Comparison of ENCODE assay signal across 12 cellular contexts in the genomic region with DNA sequence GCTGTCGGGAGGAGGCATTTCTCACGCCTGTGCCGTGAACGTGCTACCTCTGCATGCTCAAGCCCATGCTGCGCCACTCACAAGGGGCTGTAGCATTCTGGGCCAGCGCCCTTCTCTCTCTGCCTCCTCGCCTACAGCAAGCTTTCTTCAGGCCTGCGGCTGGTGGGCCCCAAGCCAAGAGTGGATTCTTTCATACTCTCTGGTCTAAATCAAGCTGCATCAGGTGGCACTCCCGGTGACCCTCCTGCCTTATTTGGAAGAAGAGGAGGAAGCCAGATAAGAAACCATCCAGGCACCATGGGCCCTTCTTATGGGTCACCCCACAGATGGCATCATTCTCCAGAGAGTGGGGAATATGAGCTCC.
DNase-seq lines count a peak whose midpoint lies in the region; ATAC-seq and TF ChIP-seq lines count a peak whose summit lies in the region.
"Had no signal": no experiment of that assay in that cellular context is flagged by ENCODE, and none has a peak within 500 bp of the region (broad histone marks: within the 10 kb centered on the region; RNA-seq: fewer than 3 reads in every experiment).

No MANE protein-coding gene starts in this region.

- H3K27ac Mint-ChIP-seq in Caco-2 (ENCODE audit: unreplicated experiment), result peak overlapping the region; percentile 96
- peak overlapping the region; percentile 54 for H3K27ac Mint-ChIP-seq in nephron progenitor cell

- H2AFZ ChIP-seq in OCI-LY7 (ENCODE audit: low read length), result no peak overlapping the region

- TSS peak; percentile 68 for BruUV-seq in Caco-2 (replicated peaks; lab: Mats Ljungman, UMichigan)
- BruUV-seq in OCI-LY7 (replicated peaks; lab: Mats Ljungman, UMichigan), result no TSS peak

- H4K20me1 ChIP-seq in OCI-LY7 (ENCODE audit: insufficient read depth, low read length), result no peaks in the 10 kb centered on the region

- H3K36me3 ChIP-seq in Caco-2 (ENCODE audit: control insufficient read depth, insufficient read depth, low read length) (no peaks in the 10 kb centered on the region), OCI-LY7 (ENCODE audit: insufficient read depth, low read length) (no peaks in the 10 kb centered on the region)
- H3K36me3 ChIP-seq: lower lobe of right lung, suprapubic skin had no signal

- intact Hi-C loops in Caco-2 (cut with micrococcal nuclease; ENCODE audit: unreplicated experiment), result loop anchor here (5.0 to 10.0 kb wide), 2 partner anchors 56 to 99 kb away; no protein-coding TSS in a partner anchor
- intact Hi-C loops in OCI-LY7 (cut with micrococcal nuclease; ENCODE audit: unreplicated experiment), result no loop called here

- H3K4me3 ChIP-seq in Caco-2 (ENCODE audit: low read depth, low read length) (no peak overlapping the region), OCI-LY7 (ENCODE audit: low read depth, low read length, poor library complexity, severe bottlenecking) (no peak overlapping the region), epithelial cell of esophagus (ENCODE audit: low read length) (no peak overlapping the region)
- H3K4me3 ChIP-seq: lower lobe of right lung, suprapubic skin had no signal

- no peaks in the 10 kb centered on the region for H3K9me3 Mint-ChIP-seq in Caco-2 (ENCODE audit: unreplicated experiment)
- no peaks in the 10 kb centered on the region for H3K9me3 Mint-ChIP-seq in nephron progenitor cell

- H3K4me3 Mint-ChIP-seq in Caco-2 (ENCODE audit: unreplicated experiment) (peak overlapping the region; percentile 24), nephron progenitor cell (no peak overlapping the region)

- H3K9me2 ChIP-seq in OCI-LY7 (ENCODE audit: insufficient read depth, low read length), result no peaks in the 10 kb centered on the region

- no peak for ATAC-seq in HG02870 (IDR thresholded peaks at IDR 0.05; ENCODE audit: unreplicated experiment)
- ATAC-seq in GM21619 (IDR thresholded peaks at IDR 0.05; ENCODE audit: unreplicated experiment), result no peak

- POLR2A ChIA-PET in Caco-2 (lab: Charles Lee), result interaction anchor here (0.6 to 0.7 kb wide), 2 partner anchors 45 to 88 kb away, joined by 3 read pairs; no protein-coding TSS in a partner anchor
- POLR2A ChIA-PET in OCI-LY7 (lab: Charles Lee), result interaction anchor here (0.9 to 3.1 kb wide), 7 partner anchors 10 to 92 kb away, joined by 3 to 20 read pairs (median 6); no protein-coding TSS in a partner anchor

- no peaks in the 10 kb centered on the region for H3K79me2 ChIP-seq in OCI-LY7 (ENCODE audit: insufficient read depth, low read depth, low read length)

- peak overlapping the region; percentile 89 for H3K4me2 ChIP-seq in OCI-LY7 (ENCODE audit: low read length)

- H3K4me1 ChIP-seq in Caco-2 (peaks cover 98% of the 10 kb centered on the region), OCI-LY7 (ENCODE audit: insufficient read depth, low read length, poor library complexity, severe bottlenecking) (peaks cover 85% of the 10 kb centered on the region)

- no peak for TF ChIP-seq CTCF in Caco-2 (IDR thresholded peaks at IDR 0.05; ENCODE audit: insufficient read depth in 1 of 2, low read depth in 1 of 2, low read length in 1 of 2, severe bottlenecking in 1 of 2, unreplicated experiment in 1 of 2)
- TF ChIP-seq CTCF in OCI-LY7 (conservative IDR thresholded peaks at IDR 0.05; ENCODE audit: low read length), result no peak
- TF ChIP-seq CTCF in epithelial cell of esophagus (IDR thresholded peaks at IDR 0.05; ENCODE audit: insufficient read depth, low read depth, low read length, missing control alignments), result no peak
- no peak for TF ChIP-seq CTCF in nephron progenitor cell (IDR thresholded peaks at IDR 0.05)

- peak overlapping the region; percentile 85 for H3K27ac ChIP-seq in OCI-LY7 (ENCODE audit: low read depth, low read length, poor library complexity, severe bottlenecking)
- H3K27ac ChIP-seq: lower lobe of right lung, suprapubic skin had no signal

- H3K4me1 Mint-ChIP-seq in Caco-2 (ENCODE audit: low read depth, unreplicated experiment) (peaks cover 69% of the 10 kb centered on the region), nephron progenitor cell (peaks cover 80% of the 10 kb centered on the region)

- no peaks in the 10 kb centered on the region for H3K27me3 ChIP-seq in Caco-2 (replicated peaks; ENCODE audit: control insufficient read depth, insufficient read depth, low read length)
- H3K27me3 ChIP-seq: suprapubic skin had no signal

- H3K9me3 ChIP-seq in Caco-2 (no peaks in the 10 kb centered on the region; the same call in 1 of the 2 replicates), OCI-LY7 (ENCODE audit: low read length) (no peaks in the 10 kb centered on the region)
- H3K9me3 ChIP-seq: lower lobe of right lung, suprapubic skin had no signal

- CTCF ChIA-PET in Caco-2 (lab: Charles Lee) (no interaction called here), OCI-LY7 (lab: Charles Lee; ENCODE audit: unreplicated experiment) (interaction anchor here (3.8 kb wide), 1 partner anchor 56 kb away, joined by 15 read pairs; no protein-coding TSS in a partner anchor)

- H3K27me3 Mint-ChIP-seq in Caco-2 (ENCODE audit: insufficient read depth, unreplicated experiment) (no peaks in the 10 kb centered on the region), nephron progenitor cell (ENCODE audit: low read depth, poor library complexity) (peaks cover 8% of the 10 kb centered on the region)

- peaks cover 5% of the 10 kb centered on the region for H3K36me3 Mint-ChIP-seq in Caco-2 (ENCODE audit: insufficient read depth, unreplicated experiment)
- H3K36me3 Mint-ChIP-seq in nephron progenitor cell (ENCODE audit: low read depth), result no peaks in the 10 kb centered on the region

- no peak for DNase-seq in Caco-2
- DNase-seq in OCI-LY7 (ENCODE audit: low spot score), result no peak
- DNase-seq in epithelial cell of esophagus (ENCODE audit: low read depth), result peak; percentile 36
- no peak for DNase-seq in nephron progenitor cell
- no peak for DNase-seq in SK-N-DZ (ENCODE audit: low spot score)
- DNase-seq in NCI-H146 treated with DMSO at 0.1 percent for 48 hours (lab: John Stamatoyannopoulos, UW; ENCODE audit: unreplicated experiment), result no peak
- DNase-seq: effector memory CD4-positive, alpha-beta T cell; NCI-H2171 treated with DMSO at 0.1 percent for 48 hours had no signal
